ENCODE assay signal across 1 cellular context in the genomic region with DNA sequence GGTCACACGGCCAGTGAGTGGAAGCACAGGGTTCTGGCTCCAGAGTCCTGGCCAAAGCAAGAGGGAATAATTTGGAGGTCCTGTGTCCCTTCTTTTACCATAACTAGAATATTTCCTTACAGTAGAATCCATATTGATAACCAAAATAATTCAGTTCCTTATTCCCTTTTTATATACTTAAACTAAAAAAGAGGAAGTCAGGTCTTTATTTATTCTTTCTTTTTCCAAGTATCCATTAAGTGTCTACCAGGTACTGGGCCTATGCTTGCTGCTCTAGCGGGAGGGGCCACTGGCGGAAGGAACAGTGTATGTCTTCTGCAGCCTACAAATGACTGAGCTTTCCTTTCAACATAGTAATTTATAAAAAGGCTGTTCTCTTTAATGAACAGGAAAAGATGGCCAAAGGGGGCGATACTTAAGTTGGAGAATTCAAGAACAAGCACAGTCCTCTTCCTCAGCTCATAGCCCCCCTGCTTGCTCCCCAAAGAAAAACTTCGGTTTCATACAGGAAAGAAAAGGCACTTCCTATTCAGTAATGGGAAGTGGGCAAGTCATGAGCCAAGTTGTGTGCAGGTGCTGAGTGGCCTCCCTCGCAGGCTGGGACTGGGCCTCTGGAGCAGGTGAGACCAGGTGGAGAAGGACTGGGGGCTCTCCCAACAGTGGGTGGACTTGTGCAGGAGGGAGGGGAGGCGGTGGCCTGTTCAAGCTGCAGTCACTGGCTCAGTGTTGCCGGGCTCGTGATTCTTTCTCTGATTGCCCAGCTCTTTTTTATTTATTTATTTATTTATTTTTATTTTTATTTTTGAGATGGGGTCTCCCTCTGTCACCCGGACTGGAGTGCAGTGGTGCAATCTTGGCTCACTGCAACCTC.
TF ChIP-seq lines count a peak whose summit lies in the region.

No MANE protein-coding gene starts in this region.

TF ChIP-seq in GM23338, 12 proteins besides CTCF, POLR2A, EP300 and RAD21 (continued from another document):
- TF ChIP-seq, protein P1, sequence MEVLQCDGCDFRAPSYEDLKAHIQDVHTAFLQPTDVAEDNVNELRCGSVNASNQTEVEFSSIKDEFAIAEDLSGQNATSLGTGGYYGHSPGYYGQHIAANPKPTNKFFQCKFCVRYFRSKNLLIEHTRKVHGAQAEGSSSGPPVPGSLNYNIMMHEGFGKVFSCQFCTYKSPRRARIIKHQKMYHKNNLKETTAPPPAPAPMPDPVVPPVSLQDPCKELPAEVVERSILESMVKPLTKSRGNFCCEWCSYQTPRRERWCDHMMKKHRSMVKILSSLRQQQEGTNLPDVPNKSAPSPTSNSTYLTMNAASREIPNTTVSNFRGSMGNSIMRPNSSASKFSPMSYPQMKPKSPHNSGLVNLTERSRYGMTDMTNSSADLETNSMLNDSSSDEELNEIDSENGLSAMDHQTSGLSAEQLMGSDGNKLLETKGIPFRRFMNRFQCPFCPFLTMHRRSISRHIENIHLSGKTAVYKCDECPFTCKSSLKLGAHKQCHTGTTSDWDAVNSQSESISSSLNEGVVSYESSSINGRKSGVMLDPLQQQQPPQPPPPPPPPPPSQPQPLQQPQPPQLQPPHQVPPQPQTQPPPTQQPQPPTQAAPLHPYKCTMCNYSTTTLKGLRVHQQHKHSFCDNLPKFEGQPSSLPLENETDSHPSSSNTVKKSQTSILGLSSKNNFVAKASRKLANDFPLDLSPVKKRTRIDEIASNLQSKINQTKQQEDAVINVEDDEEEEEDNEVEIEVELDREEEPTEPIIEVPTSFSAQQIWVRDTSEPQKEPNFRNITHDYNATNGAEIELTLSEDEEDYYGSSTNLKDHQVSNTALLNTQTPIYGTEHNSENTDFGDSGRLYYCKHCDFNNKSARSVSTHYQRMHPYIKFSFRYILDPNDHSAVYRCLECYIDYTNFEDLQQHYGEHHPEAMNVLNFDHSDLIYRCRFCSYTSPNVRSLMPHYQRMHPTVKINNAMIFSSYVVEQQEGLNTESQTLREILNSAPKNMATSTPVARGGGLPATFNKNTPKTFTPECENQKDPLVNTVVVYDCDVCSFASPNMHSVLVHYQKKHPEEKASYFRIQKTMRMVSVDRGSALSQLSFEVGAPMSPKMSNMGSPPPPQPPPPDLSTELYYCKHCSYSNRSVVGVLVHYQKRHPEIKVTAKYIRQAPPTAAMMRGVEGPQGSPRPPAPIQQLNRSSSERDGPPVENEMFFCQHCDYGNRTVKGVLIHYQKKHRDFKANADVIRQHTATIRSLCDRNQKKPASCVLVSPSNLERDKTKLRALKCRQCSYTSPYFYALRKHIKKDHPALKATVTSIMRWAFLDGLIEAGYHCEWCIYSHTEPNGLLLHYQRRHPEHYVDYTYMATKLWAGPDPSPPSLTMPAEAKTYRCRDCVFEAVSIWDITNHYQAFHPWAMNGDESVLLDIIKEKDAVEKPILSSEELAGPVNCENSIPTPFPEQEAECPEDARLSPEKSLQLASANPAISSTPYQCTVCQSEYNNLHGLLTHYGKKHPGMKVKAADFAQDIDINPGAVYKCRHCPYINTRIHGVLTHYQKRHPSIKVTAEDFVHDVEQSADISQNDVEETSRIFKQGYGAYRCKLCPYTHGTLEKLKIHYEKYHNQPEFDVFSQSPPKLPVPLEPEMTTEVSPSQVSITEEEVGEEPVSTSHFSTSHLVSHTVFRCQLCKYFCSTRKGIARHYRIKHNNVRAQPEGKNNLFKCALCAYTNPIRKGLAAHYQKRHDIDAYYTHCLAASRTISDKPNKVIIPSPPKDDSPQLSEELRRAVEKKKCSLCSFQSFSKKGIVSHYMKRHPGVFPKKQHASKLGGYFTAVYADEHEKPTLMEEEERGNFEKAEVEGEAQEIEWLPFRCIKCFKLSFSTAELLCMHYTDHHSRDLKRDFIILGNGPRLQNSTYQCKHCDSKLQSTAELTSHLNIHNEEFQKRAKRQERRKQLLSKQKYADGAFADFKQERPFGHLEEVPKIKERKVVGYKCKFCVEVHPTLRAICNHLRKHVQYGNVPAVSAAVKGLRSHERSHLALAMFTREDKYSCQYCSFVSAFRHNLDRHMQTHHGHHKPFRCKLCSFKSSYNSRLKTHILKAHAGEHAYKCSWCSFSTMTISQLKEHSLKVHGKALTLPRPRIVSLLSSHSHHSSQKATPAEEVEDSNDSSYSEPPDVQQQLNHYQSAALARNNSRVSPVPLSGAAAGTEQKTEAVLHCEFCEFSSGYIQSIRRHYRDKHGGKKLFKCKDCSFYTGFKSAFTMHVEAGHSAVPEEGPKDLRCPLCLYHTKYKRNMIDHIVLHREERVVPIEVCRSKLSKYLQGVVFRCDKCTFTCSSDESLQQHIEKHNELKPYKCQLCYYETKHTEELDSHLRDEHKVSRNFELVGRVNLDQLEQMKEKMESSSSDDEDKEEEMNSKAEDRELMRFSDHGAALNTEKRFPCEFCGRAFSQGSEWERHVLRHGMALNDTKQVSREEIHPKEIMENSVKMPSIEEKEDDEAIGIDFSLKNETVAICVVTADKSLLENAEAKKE (CRISPR knock-in tag; IDR thresholded peaks at IDR 0.05) = no peak
- TF ChIP-seq ZNF114 (CRISPR knock-in tag; IDR thresholded peaks at IDR 0.05) (no peak), POLR2AphosphoS5 (IDR thresholded peaks at IDR 0.05; ENCODE audit: low read depth) (no peak)
